In genomic region chr7:11192506-11192905, GRCh38 we compare ENCODE assay signal across 9 cellular contexts.
A peak's percentile ranks its signal among the peaks of the same experiment; 100 is the strongest.
DNase-seq lines count a peak whose midpoint lies in the region; ATAC-seq and TF ChIP-seq lines count a peak whose summit lies in the region.
"Had no signal": no experiment of that assay in that cellular context is flagged by ENCODE, and none has a peak within 500 bp of the region (broad histone marks: within the 10 kb centered on the region; RNA-seq: fewer than 3 reads in every experiment).

No MANE protein-coding gene starts in this region.

- no peak overlapping the region for H3K4ac ChIP-seq in trophoblast cell (ENCODE audit: low read depth, low read length)

- TF ChIP-seq CTCF in C4-2B (conservative IDR thresholded peaks at IDR 0.05) (no peak), foreskin fibroblast (IDR thresholded peaks at IDR 0.05; ENCODE audit: low read depth, low read length) (no peak)

- no peaks in the 10 kb centered on the region for H3K27me3 ChIP-seq in trophoblast cell (ENCODE audit: insufficient read depth, low read length)

- H2BK12ac ChIP-seq in trophoblast cell (ENCODE audit: low read length) = peak overlapping the region; percentile 27

- ATAC-seq in GM18907 (IDR thresholded peaks at IDR 0.05; ENCODE audit: unreplicated experiment) = no peak

- no peak overlapping the region for H3K23ac ChIP-seq in trophoblast cell (ENCODE audit: low read length)

- H3K9ac ChIP-seq in trophoblast cell (ENCODE audit: low read length) = no peak overlapping the region

- 100% methylated on average over 1 of the region's 5 CpGs for WGBS in trophoblast cell (ENCODE audit: extremely low coverage, insufficient coverage, insufficient read length)

- no peak overlapping the region for H3K14ac ChIP-seq in trophoblast cell (ENCODE audit: low read length)

- H4K8ac ChIP-seq in trophoblast cell (ENCODE audit: low read depth, low read length) = peak overlapping the region; percentile 76

- H2AFZ ChIP-seq in trophoblast cell (ENCODE audit: insufficient read depth, low read length, poor library complexity) = peak overlapping the region; percentile 56

- H3K18ac ChIP-seq in trophoblast cell (ENCODE audit: low read length) = no peak overlapping the region

- no peak overlapping the region for H2AK5ac ChIP-seq in trophoblast cell (ENCODE audit: low read length)

- H3K9me3 ChIP-seq in trophoblast cell (ENCODE audit: insufficient read depth, low read depth, low read length) = no peaks in the 10 kb centered on the region

- H3K36me3 ChIP-seq in trophoblast cell (ENCODE audit: control insufficient read depth in 1 of 2, insufficient read depth in 2 of 2, low read length in 2 of 2) = no peaks in the 10 kb centered on the region

- DNase-seq in NCI-H69 (lab: John Stamatoyannopoulos, UW) (peak; percentile 75), foreskin fibroblast (peak; percentile 17 to 62), trophoblast cell (no peak), NCI-H1105 (lab: John Stamatoyannopoulos, UW) (no peak), nucleus accumbens (lab: John Stamatoyannopoulos, UW) (no peak), cerebellum (ENCODE audit: low spot score) (no peak)
- DNase-seq: NCI-H446 treated with DMSO at 0.1 percent for 48 hours had no signal

- H4K12ac ChIP-seq in trophoblast cell (ENCODE audit: low read depth, low read length) = no peak overlapping the region

- H2BK120ac ChIP-seq in trophoblast cell (ENCODE audit: insufficient read depth, low read length, poor library complexity) = peak overlapping the region; percentile 84

- peaks cover 6 to 13% of the 10 kb centered on the region in 2 experiments for H3K4me1 ChIP-seq in trophoblast cell (ENCODE audit: control insufficient read depth in 1 of 2, insufficient read depth in 2 of 2, low read length in 2 of 2)

- peaks cover 7% of the 10 kb centered on the region for H3K79me1 ChIP-seq in trophoblast cell (ENCODE audit: low read length)

- peak overlapping the region; percentile 70 for H3K27ac ChIP-seq in C4-2B
- H3K27ac ChIP-seq in trophoblast cell (ENCODE audit: low read depth, low read length) = no peak overlapping the region

- no peak overlapping the region for H2BK5ac ChIP-seq in trophoblast cell (ENCODE audit: low read depth, low read length, poor library complexity)

- H3K4me2 ChIP-seq in trophoblast cell (ENCODE audit: low read length) = no peak overlapping the region

- H3K79me2 ChIP-seq in trophoblast cell (ENCODE audit: control insufficient read depth, insufficient read depth, low read length, poor library complexity) = no peaks in the 10 kb centered on the region

- peak overlapping the region; percentile 41 to 60 for H3K4me3 ChIP-seq in foreskin fibroblast (ENCODE audit: low read depth in 1 of 2, low read length in 2 of 2)
- H3K4me3 ChIP-seq in trophoblast cell (ENCODE audit: low read depth, low read length) = no peak overlapping the region

- no peak overlapping the region for H4K91ac ChIP-seq in trophoblast cell (ENCODE audit: low read depth, low read length)

Comparison
In these comparisons a context has a peak if more than half of its experiments do, and no peak if none do; other contexts are left out.
1. DNase-seq: peak in NCI-H69 (single experiment) and foreskin fibroblast (2 of 2); none in trophoblast cell (0 of 2), NCI-H1105 (single experiment), nucleus accumbens (0 of 56) and cerebellum (single experiment).